8 cellular contexts compared by ENCODE assay signal in the genomic region with DNA sequence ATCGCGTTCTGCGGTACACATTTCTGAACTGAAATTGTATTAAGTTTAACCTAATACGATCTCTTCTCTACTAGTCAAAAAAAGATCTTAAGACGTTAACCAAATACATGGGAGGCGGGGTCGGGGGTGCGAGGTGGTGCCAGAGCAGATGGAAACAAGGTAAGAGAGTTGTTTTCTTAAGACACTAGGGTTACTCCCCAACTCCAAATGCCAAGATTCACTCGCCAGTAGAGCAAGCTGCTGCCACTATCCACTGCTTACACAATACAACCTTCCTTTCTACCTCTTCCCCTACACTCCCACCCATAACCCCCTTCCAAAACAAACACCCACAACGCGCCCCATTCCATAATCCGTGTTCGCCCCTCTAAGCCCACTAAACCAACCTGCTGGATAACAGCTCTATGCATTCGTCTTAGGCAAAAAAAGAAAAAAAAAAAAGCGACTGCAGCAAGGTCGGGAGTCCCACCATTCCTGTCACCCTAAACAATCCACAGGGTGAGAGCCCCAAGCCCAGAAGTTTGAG. TPM values are rescaled to one million over a fixed set of nuclear protein-coding genes. Genes with fewer than 3 reads are reported as not detected.
A peak's percentile ranks its signal among the peaks of the same experiment; 100 is the strongest.
DNase-seq lines count a peak whose midpoint lies in the region; ATAC-seq, FAIRE-seq and TF ChIP-seq lines count a peak whose summit lies in the region.

No MANE protein-coding gene starts in this region.

- H3K4me1 ChIP-seq in ACC112 (ENCODE audit: control insufficient read depth, insufficient read depth, low read length, unreplicated experiment), result no peaks in the 10 kb centered on the region

- H3K36me3 Mint-ChIP-seq in T-helper 1 cell treated with Interleukin-12 subunit alpha and Interleukin-12 subunit beta and Interleukin-4 antibody, amounts not matched to agents 30 μg/mL and 1 μg/mL, for 36 hours (ENCODE audit: low read depth), result peaks cover 2% of the 10 kb centered on the region
- H3K36me3 Mint-ChIP-seq in effector memory CD8-positive, alpha-beta T cell (ENCODE audit: insufficient read depth), result peaks cover 10% of the 10 kb centered on the region
- no peaks in the 10 kb centered on the region for H3K36me3 Mint-ChIP-seq in naive B cell

- no peak for DNase-seq in GM12891 (ENCODE audit: insufficient read length, low spot score)
- DNase-seq in effector memory CD8-positive, alpha-beta T cell, result peak in 2 of 3 experiments; percentile 5 to 12
- peak; percentile 4 for DNase-seq in naive B cell
- DNase-seq in DMS153 (lab: John Stamatoyannopoulos, UW), result no peak
- no peak for DNase-seq in GM12892 (ENCODE audit: insufficient read length)

- H3K4me1 Mint-ChIP-seq in T-helper 1 cell treated with Interleukin-12 subunit alpha and Interleukin-12 subunit beta and Interleukin-4 antibody, amounts not matched to agents 30 μg/mL and 1 μg/mL, for 36 hours (ENCODE audit: low read depth), result peaks cover 17% of the 10 kb centered on the region
- H3K4me1 Mint-ChIP-seq in effector memory CD8-positive, alpha-beta T cell (ENCODE audit: low read depth in 2 of 2), result peaks cover 17 to 40% of the 10 kb centered on the region in 2 donors
- peaks cover 27 to 33% (median 33%) of the 10 kb centered on the region in 3 donors for H3K4me1 Mint-ChIP-seq in naive B cell

- FAIRE-seq in GM12891 (lab: Jason Lieb, UNC), result peak; percentile 84
- FAIRE-seq in GM12892 (lab: Jason Lieb, UNC), result no peak

- H3K27me3 ChIP-seq in ACC112 (ENCODE audit: insufficient read depth, low read length), result peaks cover 8% of the 10 kb centered on the region; the same call in 1 of the 2 replicates

- H2AFZ ChIP-seq in ACC112 (ENCODE audit: low read length, unreplicated experiment), result peak overlapping the region; percentile 54

- H3K9me3 Mint-ChIP-seq in T-helper 1 cell treated with Interleukin-12 subunit alpha and Interleukin-12 subunit beta and Interleukin-4 antibody, amounts not matched to agents 30 μg/mL and 1 μg/mL, for 36 hours, result no peaks in the 10 kb centered on the region
- no peaks in the 10 kb centered on the region for H3K9me3 Mint-ChIP-seq in effector memory CD8-positive, alpha-beta T cell
- no peaks in the 10 kb centered on the region for H3K9me3 Mint-ChIP-seq in naive B cell

- H3K27ac ChIP-seq in ACC112 (ENCODE audit: low read depth, low read length), result peak overlapping the region; percentile 59

- H3K4me3 Mint-ChIP-seq in T-helper 1 cell treated with Interleukin-12 subunit alpha and Interleukin-12 subunit beta and Interleukin-4 antibody, amounts not matched to agents 30 μg/mL and 1 μg/mL, for 36 hours, result peak overlapping the region; percentile 95
- peak overlapping the region; percentile 87 to 93 for H3K4me3 Mint-ChIP-seq in effector memory CD8-positive, alpha-beta T cell
- peak overlapping the region; percentile 91 to 99 (median 96) for H3K4me3 Mint-ChIP-seq in naive B cell

- H3K27ac Mint-ChIP-seq in T-helper 1 cell treated with Interleukin-12 subunit alpha and Interleukin-12 subunit beta and Interleukin-4 antibody, amounts not matched to agents 30 μg/mL and 1 μg/mL, for 36 hours, result peak overlapping the region; percentile 86
- peak overlapping the region; percentile 53 to 90 for H3K27ac Mint-ChIP-seq in effector memory CD8-positive, alpha-beta T cell
- H3K27ac Mint-ChIP-seq in naive B cell, result peak overlapping the region; percentile 83 to 99 (median 95)

- TF ChIP-seq POLR2A in GM12891 (IDR thresholded peaks at IDR 0.05; ENCODE audit: low read depth, low read length), result no peak
- TF ChIP-seq POLR2A in GM12892 (IDR thresholded peaks at IDR 0.05; ENCODE audit: low read depth, low read length), result no peak

- H3K79me2 ChIP-seq in ACC112 (ENCODE audit: control insufficient read depth, insufficient read depth, low read length, unreplicated experiment), result peaks cover 55% of the 10 kb centered on the region

- no peak for ATAC-seq in effector memory CD8-positive, alpha-beta T cell (replicated peaks)
- ATAC-seq in naive B cell (ENCODE audit: low read depth in 2 of 2) (no peak), HG03565 (IDR thresholded peaks at IDR 0.05; ENCODE audit: unreplicated experiment) (no peak)

- H3K4me3 ChIP-seq in ACC112 (ENCODE audit: low read depth, low read length), result peak overlapping the region; percentile 90

- H3K36me3 ChIP-seq in ACC112 (ENCODE audit: insufficient read depth, low read length), result no peaks in the 10 kb centered on the region

- H3K27me3 Mint-ChIP-seq in T-helper 1 cell treated with Interleukin-12 subunit alpha and Interleukin-12 subunit beta and Interleukin-4 antibody, amounts not matched to agents 30 μg/mL and 1 μg/mL, for 36 hours (ENCODE audit: low read depth), result peaks cover 61% of the 10 kb centered on the region
- H3K27me3 Mint-ChIP-seq in effector memory CD8-positive, alpha-beta T cell, result no peaks in the 10 kb centered on the region
- H3K27me3 Mint-ChIP-seq in naive B cell, result no peaks in the 10 kb centered on the region

TF ChIP-seq in GM12891, 5 proteins besides CTCF, POLR2A, EP300 and RAD21:
- no peak for TF ChIP-seq POU2F2 (IDR thresholded peaks at IDR 0.05; ENCODE audit: low read depth, low read length)
- TF ChIP-seq PAX5 (IDR thresholded peaks at IDR 0.05; ENCODE audit: insufficient read depth, low read length, severe bottlenecking), result no peak
- TF ChIP-seq SPI1 (IDR thresholded peaks at IDR 0.05; ENCODE audit: low read depth, low read length), result no peak
- TF ChIP-seq POLR2AphosphoS5 (IDR thresholded peaks at IDR 0.05; ENCODE audit: low read depth, low read length), result no peak
- TF ChIP-seq TAF1 (IDR thresholded peaks at IDR 0.05; ENCODE audit: low read depth, low read length), result no peak

RNA-seq across cellular contexts. Expression of gene LCORL, which starts 1.3 kb away (rescaled TPM):
- 1.6 TPM for polyA plus RNA-seq in GM12891 (2012; ENCODE audit: low read depth, missing spikeins)
- 10 to 100 TPM in 5 of 6 donors, 1 to 10 TPM in 1; 8.0 to 20.2 (median 16.7) TPM for polyA plus RNA-seq in naive B cell (ENCODE audit: low read depth in 6 of 6)
- 5.9 TPM for polyA plus RNA-seq in GM12892 (2012; ENCODE audit: missing spikeins)

Comparison
In these comparisons a context has a peak if more than half of its experiments do, and no peak if none do; other contexts are left out.
1. DNase-seq: peak in effector memory CD8-positive, alpha-beta T cell (2 of 3) and naive B cell (single experiment); none in GM12891 (single experiment), DMS153 (single experiment) and GM12892 (single experiment).
2. Peak in every context shown above with its lines, with median percentiles within 50 percentile points of each other: H3K27ac Mint-ChIP-seq and H3K4me3 Mint-ChIP-seq.